1 cellular context compared by ENCODE assay signal in genomic region chr5:172156541-172156994, GRCh38.
A peak's percentile ranks its signal among the peaks of the same experiment; 100 is the strongest.
TF ChIP-seq lines count a peak whose summit lies in the region.

No MANE protein-coding gene starts in this region.

TF ChIP-seq in HepG2, 621 proteins besides CTCF, POLR2A, EP300 and RAD21 (continued from another document and continues in another):
- TF ChIP-seq KIAA2018 (CRISPR knock-in tag; IDR thresholded peaks at IDR 0.05; ENCODE audit: borderline replicate concordance) (no peak), CBX5 (CRISPR knock-in tag; IDR thresholded peaks at IDR 0.05; ENCODE audit: borderline replicate concordance) (peak; percentile 25; the same call in 1 of the 2 replicates), CBX1 (IDR thresholded peaks at IDR 0.05; ENCODE audit: low read depth) (peak; percentile 25), AHDC1 (CRISPR knock-in tag; IDR thresholded peaks at IDR 0.05; ENCODE audit: borderline replicate concordance) (peak; percentile 81; the same call in 1 of the 2 replicates), NONO (IDR thresholded peaks at IDR 0.05) (no peak), NONO (CRISPR knock-in tag; conservative IDR thresholded peaks at IDR 0.05) (no peak), MED1 (CRISPR knock-in tag; IDR thresholded peaks at IDR 0.05) (peak; percentile 55), FOXA1 (IDR thresholded peaks at IDR 0.05) (no peak), FOXA1 (CRISPR knock-in tag; IDR thresholded peaks at IDR 0.05) (peak; percentile 61; the same call in 1 of the 2 replicates), SPEN (CRISPR knock-in tag; IDR thresholded peaks at IDR 0.05; ENCODE audit: low read depth) (no peak), HDAC2 (CRISPR knock-in tag; IDR thresholded peaks at IDR 0.05) (peak; percentile 67), ASH2L (IDR thresholded peaks at IDR 0.05; ENCODE audit: insufficient read length, low read depth, low read length) (peak; percentile 57), MAX (IDR thresholded peaks at IDR 0.05) (peak; percentile 81), RXRB (CRISPR knock-in tag; IDR thresholded peaks at IDR 0.05; ENCODE audit: borderline replicate concordance) (peak; percentile 35; the same call in 1 of the 2 replicates), MXD4 (CRISPR knock-in tag; IDR thresholded peaks at IDR 0.05) (0 out of 2 replicates have a peak, but pooled peaks have one; percentile 23), ZNF879 (CRISPR knock-in tag; IDR thresholded peaks at IDR 0.05) (no peak), NR2F6 (IDR thresholded peaks at IDR 0.05) (0 out of 2 replicates have a peak, but pooled peaks have one; percentile 48), NR2F6 (CRISPR knock-in tag; IDR thresholded peaks at IDR 0.05) (peak; percentile 73; the same call in 1 of the 2 replicates), NR2C2 (CRISPR knock-in tag; IDR thresholded peaks at IDR 0.05; ENCODE audit: borderline replicate concordance) (peak; percentile 27; the same call in 1 of the 2 replicates), ARID5B (CRISPR knock-in tag; IDR thresholded peaks at IDR 0.05) (peak; percentile 77), FIP1L1 (IDR thresholded peaks at IDR 0.05; ENCODE audit: borderline replicate concordance, insufficient read depth, low read depth, low read length) (no peak), HNF4A (CRISPR knock-in tag; IDR thresholded peaks at IDR 0.05) (peak; percentile 95), ZSCAN9 (CRISPR knock-in tag; IDR thresholded peaks at IDR 0.05; ENCODE audit: borderline replicate concordance) (0 out of 2 replicates have a peak, but pooled peaks have one; percentile 41), ARID2 (CRISPR knock-in tag; IDR thresholded peaks at IDR 0.05; ENCODE audit: borderline replicate concordance) (no peak), ZFP91 (CRISPR knock-in tag; IDR thresholded peaks at IDR 0.05; ENCODE audit: borderline replicate concordance) (peak; percentile 36; the same call in 1 of the 2 replicates), DDIT3 (CRISPR knock-in tag; IDR thresholded peaks at IDR 0.05) (no peak), KAT8 (CRISPR knock-in tag; IDR thresholded peaks at IDR 0.05) (peak; percentile 39; the same call in 1 of the 2 replicates), HOXA3 (CRISPR knock-in tag; IDR thresholded peaks at IDR 0.05) (peak; percentile 41; the same call in 1 of the 2 replicates), KMT2B (CRISPR knock-in tag; IDR thresholded peaks at IDR 0.05) (peak; percentile 44; the same call in 1 of the 2 replicates), SOX6 (IDR thresholded peaks at IDR 0.05) (no peak), SOX6 (CRISPR knock-in tag; IDR thresholded peaks at IDR 0.05) (peak; percentile 98), FOXP1 (IDR thresholded peaks at IDR 0.05) (no peak), FOXP1 (CRISPR knock-in tag; IDR thresholded peaks at IDR 0.05) (peak; percentile 54), PATZ1 (CRISPR knock-in tag; IDR thresholded peaks at IDR 0.05) (peak; percentile 27; the same call in 1 of the 2 replicates), KDM4B (CRISPR knock-in tag; IDR thresholded peaks at IDR 0.05) (no peak), ZNF720 (CRISPR knock-in tag; IDR thresholded peaks at IDR 0.05) (no peak), POGZ (CRISPR knock-in tag; IDR thresholded peaks at IDR 0.05) (0 out of 2 replicates have a peak, but pooled peaks have one; percentile 33), ZNF331 (CRISPR knock-in tag; IDR thresholded peaks at IDR 0.05) (peak; percentile 34; the same call in 1 of the 2 replicates), LCORL (IDR thresholded peaks at IDR 0.05) (no peak), LCORL (CRISPR knock-in tag; IDR thresholded peaks at IDR 0.05) (peak; percentile 16; the same call in 1 of the 2 replicates), PAWR (CRISPR knock-in tag; IDR thresholded peaks at IDR 0.05; ENCODE audit: borderline replicate concordance) (no peak), HOXA7 (CRISPR knock-in tag; IDR thresholded peaks at IDR 0.05) (no peak)
